Comparison of ENCODE assay signal across 15 cellular contexts in the genomic region with DNA sequence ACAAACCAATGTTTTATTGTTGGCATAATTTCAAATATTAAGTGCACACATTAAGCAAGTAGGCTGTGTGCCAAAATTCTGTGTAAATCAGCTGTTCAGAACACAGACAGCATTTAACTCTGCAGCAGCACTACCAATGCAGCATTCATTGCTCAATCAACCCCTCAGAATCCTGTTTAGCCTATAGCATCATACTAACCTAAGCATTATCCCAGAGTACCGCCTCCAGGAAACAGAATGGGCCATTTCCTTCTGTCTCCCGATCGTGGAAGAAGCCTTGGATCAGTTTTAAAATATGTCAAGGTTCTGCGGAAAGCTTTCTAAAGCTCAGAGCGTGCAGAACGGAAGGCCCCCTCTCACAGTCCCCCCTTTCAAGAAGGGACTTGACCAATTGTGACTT. TPM values are rescaled to one million over a fixed set of nuclear protein-coding genes. Genes with fewer than 3 reads are reported as not detected.
DNase-seq lines count a peak whose midpoint lies in the region; ATAC-seq lines count a peak whose summit lies in the region.
"Had no signal": no experiment of that assay in that cellular context is flagged by ENCODE, and none has a peak within 500 bp of the region (broad histone marks: within the 10 kb centered on the region; RNA-seq: fewer than 3 reads in every experiment).

No MANE protein-coding gene starts in this region.

- peak overlapping the region; percentile 32 for H3K27ac Mint-ChIP-seq in T-helper 17 cell
- H3K27ac Mint-ChIP-seq: dendritic cell treated with granulocyte-macrophage colony-stimulating factor and Interleukin-4, amounts not matched to agents 40 ng/mL and 50 ng/mL, for 4 days had no signal

- ATAC-seq in T-helper 17 cell = no peak
- no peak for ATAC-seq in GM18858 (IDR thresholded peaks at IDR 0.05; ENCODE audit: unreplicated experiment)

- H3K23ac ChIP-seq in mesenchymal stem cell (ENCODE audit: low read length in 2 of 2) = no peak overlapping the region

- H3K27me3 Mint-ChIP-seq in T-helper 17 cell = no peaks in the 10 kb centered on the region

- H2BK12ac ChIP-seq in mesenchymal stem cell (ENCODE audit: low read length in 2 of 2) = no peak overlapping the region

- no peak overlapping the region for H3K4ac ChIP-seq in mesenchymal stem cell (ENCODE audit: low read depth in 1 of 2, low read length in 2 of 2)

- H4K91ac ChIP-seq in mesenchymal stem cell (ENCODE audit: low read length) = no peak overlapping the region

- H3K9me3 ChIP-seq in T-helper 17 cell (ENCODE audit: control insufficient read depth, low read length, poor library complexity, severe bottlenecking) = no peaks in the 10 kb centered on the region
- no peaks in the 10 kb centered on the region for H3K9me3 ChIP-seq in mesenchymal stem cell (ENCODE audit: control insufficient read depth, low read length)
- H3K9me3 ChIP-seq: heart left ventricle, right atrium auricular region, upper lobe of left lung had no signal

- H3K36me3 Mint-ChIP-seq in T-helper 17 cell (ENCODE audit: low read depth) = peaks cover 2% of the 10 kb centered on the region

- H3K4me3 ChIP-seq in mesenchymal stem cell (ENCODE audit: insufficient read depth in 1 of 2, low read depth in 1 of 2, low read length in 2 of 2) = no peak overlapping the region
- H3K4me3 ChIP-seq: lung, right atrium auricular region had no signal

- no peak overlapping the region for H2BK120ac ChIP-seq in mesenchymal stem cell (ENCODE audit: low read depth, low read length)

- H3K27me3 ChIP-seq in mesenchymal stem cell (ENCODE audit: control insufficient read depth in 1 of 2, insufficient read depth in 1 of 2, low read length in 2 of 2) = peaks cover 0 to 4% of the 10 kb centered on the region in 2 experiments
- H3K27me3 ChIP-seq: right atrium auricular region, upper lobe of left lung had no signal

- H2BK15ac ChIP-seq in mesenchymal stem cell (ENCODE audit: low read depth, poor library complexity, severe bottlenecking) = no peak overlapping the region

- no peak overlapping the region for H2AK5ac ChIP-seq in mesenchymal stem cell (ENCODE audit: low read length, severe bottlenecking)

- H3K4me2 ChIP-seq in mesenchymal stem cell (ENCODE audit: low read length, poor library complexity, severe bottlenecking) = no peak overlapping the region

- no peaks in the 10 kb centered on the region for H3K4me1 ChIP-seq in mesenchymal stem cell (ENCODE audit: control insufficient read depth, insufficient read depth, low read depth, low read length)

- no peaks in the 10 kb centered on the region for H3K79me1 ChIP-seq in mesenchymal stem cell (replicated peaks; ENCODE audit: low read length, poor library complexity, severe bottlenecking)

- peaks cover 14% of the 10 kb centered on the region for H3K4me1 Mint-ChIP-seq in T-helper 17 cell

- DNase-seq in NCI-H1092 treated with DMSO at 0.1 percent for 48 hours (lab: John Stamatoyannopoulos, UW) (peak; percentile 10), NCI-H1092 (lab: John Stamatoyannopoulos, UW) (no peak), NCI-H1694 treated with DMSO at 0.1 percent for 48 hours (lab: John Stamatoyannopoulos, UW) (peak; percentile 76), T-helper 17 cell (no peak), mesenchymal stem cell (no peak), D341Med (ENCODE audit: low spot score) (no peak), SKM-1 (lab: John Stamatoyannopoulos, UW; ENCODE audit: unreplicated experiment) (no peak)
- DNase-seq: 8988T, heart left ventricle, upper lobe of left lung had no signal

- H3K36me3 ChIP-seq in mesenchymal stem cell (ENCODE audit: control insufficient read depth in 1 of 2, insufficient read depth in 2 of 2, low read depth in 1 of 2, low read length in 2 of 2) = no peaks in the 10 kb centered on the region
- H3K36me3 ChIP-seq: heart left ventricle, right atrium auricular region, upper lobe of left lung had no signal

- H2AFZ ChIP-seq in mesenchymal stem cell (ENCODE audit: low read depth, low read length) = no peak overlapping the region

- no peak overlapping the region for H3K14ac ChIP-seq in mesenchymal stem cell (ENCODE audit: low read length in 2 of 2)

- H3K4me3 Mint-ChIP-seq in T-helper 17 cell = no peak overlapping the region
- H3K4me3 Mint-ChIP-seq: dendritic cell treated with granulocyte-macrophage colony-stimulating factor and Interleukin-4, amounts not matched to agents 40 ng/mL and 50 ng/mL, for 4 days had no signal

- no peak overlapping the region for H4K8ac ChIP-seq in mesenchymal stem cell (ENCODE audit: low read length)

- no peak overlapping the region for H3K18ac ChIP-seq in mesenchymal stem cell (ENCODE audit: low read depth in 1 of 2, low read length in 2 of 2)

- WGBS in mesenchymal stem cell = 82% methylated on average over 6 of the region's 6 CpGs

- H3K9ac ChIP-seq in mesenchymal stem cell (ENCODE audit: low read length) = peak overlapping the region; percentile 64

- no peak overlapping the region for H2BK5ac ChIP-seq in mesenchymal stem cell (ENCODE audit: low read depth, low read length, poor library complexity, severe bottlenecking)

- no peak overlapping the region for H3K27ac ChIP-seq in mesenchymal stem cell (ENCODE audit: low read length, poor library complexity, severe bottlenecking)
- H3K27ac ChIP-seq: heart left ventricle, right atrium auricular region, upper lobe of left lung had no signal

RNA-seq across cellular contexts. Expression of a gene that starts 3.3 kb away (rescaled TPM):
- total RNA-seq in T-helper 17 cell = under 1 TPM in 1 of 2 donors, not detected in 1; 0.52 TPM
- not detected for polyA plus RNA-seq in mesenchymal stem cell (2013, experiment 1 of 2)
- polyA plus RNA-seq in mesenchymal stem cell (2013, experiment 2 of 2) = not detected
- total RNA-seq: heart left ventricle, lung, OCI-LY7, right atrium auricular region, upper lobe of left lung had no signal
- polyA plus RNA-seq: heart left ventricle, lung had no signal

RNA-seq across cellular contexts. Expression of a gene that starts 31.1 kb away (rescaled TPM):
- 1 to 10 TPM in 1 of 2 donors, under 1 TPM in 1; 0.50 to 5.6 TPM for total RNA-seq in T-helper 17 cell
- polyA plus RNA-seq in mesenchymal stem cell (2013, experiment 1 of 2) = not detected
- polyA plus RNA-seq in mesenchymal stem cell (2013, experiment 2 of 2) = not detected
- total RNA-seq: heart left ventricle, lung, OCI-LY7, right atrium auricular region, upper lobe of left lung had no signal
- polyA plus RNA-seq: heart left ventricle had no signal

Comparison
In these comparisons a context has a peak if more than half of its experiments do, and no peak if none do; other contexts are left out.
1. DNase-seq: peak in NCI-H1092 treated with DMSO at 0.1 percent for 48 hours (single experiment) and NCI-H1694 treated with DMSO at 0.1 percent for 48 hours (single experiment); none in NCI-H1092 (single experiment), T-helper 17 cell (0 of 3), mesenchymal stem cell (single experiment), D341Med (single experiment) and SKM-1 (single experiment).